17 cellular contexts compared by ENCODE assay signal in genomic region chr2:20698916-20699613, GRCh38. TPM values are rescaled to one million over a fixed set of nuclear protein-coding genes. Genes with fewer than 3 reads are reported as not detected.
A peak's percentile ranks its signal among the peaks of the same experiment; 100 is the strongest.
DNase-seq lines count a peak whose midpoint lies in the region; ATAC-seq and TF ChIP-seq lines count a peak whose summit lies in the region.
"Had no signal": no experiment of that assay in that cellular context is flagged by ENCODE, and none has a peak within 500 bp of the region (broad histone marks: within the 10 kb centered on the region; RNA-seq: fewer than 3 reads in every experiment).

No MANE protein-coding gene starts in this region.

- H3K4me3 ChIP-seq in OCI-LY3 (ENCODE audit: low read length): no peak overlapping the region
- H3K4me3 ChIP-seq: right atrium auricular region, stomach had no signal

- 0 out of 2 replicates have a peak overlapping the region, but pooled peaks have one; percentile 21 for H3K27ac ChIP-seq in OCI-LY3 (ENCODE audit: low read length)
- H3K27ac ChIP-seq: right atrium auricular region, stomach had no signal

- peaks cover 13% of the 10 kb centered on the region for H3K36me3 ChIP-seq in OCI-LY3 (replicated peaks; ENCODE audit: low read depth, low read length)
- H3K36me3 ChIP-seq: right atrium auricular region had no signal

- H3K27ac Mint-ChIP-seq in naive B cell: peak overlapping the region in 4 of 6 donors; percentile 13 to 91 (median 50)
- H3K27ac Mint-ChIP-seq: activated T-cell treated with anti-CD3 and anti-CD28 coated beads, Interleukin-2, amount 50 U/mL, for 72 hours had no signal

- H3K79me2 ChIP-seq in OCI-LY3 (ENCODE audit: low read length): no peaks in the 10 kb centered on the region

- 0 out of 2 replicates have a peak overlapping the region, but pooled peaks have one; percentile 18 for H3K4me2 ChIP-seq in OCI-LY3 (ENCODE audit: low read length)

- H3K4me1 ChIP-seq in OCI-LY3 (ENCODE audit: low read length): peaks cover 39% of the 10 kb centered on the region

- DNase-seq in naive B cell: no peak
- DNase-seq in activated CD8-positive, alpha-beta memory T cell treated with anti-CD3 and anti-CD28 coated beads for 24 hours: no peak
- no peak for DNase-seq in activated naive CD4-positive, alpha-beta T cell treated with Interleukin-2 at 50 U/mL for 16 hours
- no peak for DNase-seq in effector CD4-positive, alpha-beta T cell
- DNase-seq: activated CD4-positive, alpha-beta T cell treated with anti-CD3 and anti-CD28 coated beads for 48 hours; activated T-cell treated with anti-CD3 and anti-CD28 coated beads, Interleukin-2, amount 50 U/mL, for 72 hours; anterior cingulate cortex; effector CD8-positive, alpha-beta T cell; foreskin fibroblast; Karpas-422; NCI-H2081; stomach had no signal

- H3K36me3 Mint-ChIP-seq in naive B cell: peaks cover 0 to 9% of the 10 kb centered on the region in 2 donors

- no peak overlapping the region for H3K9ac ChIP-seq in OCI-LY3 (ENCODE audit: low read length)

- H3K27me3 ChIP-seq in OCI-LY3 (ENCODE audit: low read depth, low read length): no peaks in the 10 kb centered on the region
- H3K27me3 ChIP-seq: right atrium auricular region, stomach had no signal

- no peaks in the 10 kb centered on the region for H3K27me3 Mint-ChIP-seq in naive B cell

- H2AFZ ChIP-seq in OCI-LY3 (ENCODE audit: low read depth, low read length): no peak overlapping the region

- H3K9me3 Mint-ChIP-seq in naive B cell: no peaks in the 10 kb centered on the region
- H3K9me3 Mint-ChIP-seq: activated T-cell treated with anti-CD3 and anti-CD28 coated beads, Interleukin-2, amount 50 U/mL, for 72 hours had no signal

- H3K4me1 Mint-ChIP-seq in naive B cell: peaks cover 17 to 21% (median 20%) of the 10 kb centered on the region in 3 donors

- no peaks in the 10 kb centered on the region for H4K20me1 ChIP-seq in OCI-LY3 (ENCODE audit: insufficient read depth, low read length)

- peak overlapping the region in 6 of 8 donors; percentile 26 to 73 (median 57) for H3K4me3 Mint-ChIP-seq in naive B cell
- H3K4me3 Mint-ChIP-seq: activated T-cell treated with anti-CD3 and anti-CD28 coated beads, Interleukin-2, amount 50 U/mL, for 72 hours had no signal

- no peak for TF ChIP-seq CTCF in OCI-LY3 (IDR thresholded peaks at IDR 0.05; ENCODE audit: low read depth, low read length)

- ATAC-seq in GM18502 (IDR thresholded peaks at IDR 0.05; ENCODE audit: poor library complexity, unreplicated experiment) (peak; percentile 49), GM21786 (IDR thresholded peaks at IDR 0.05; ENCODE audit: unreplicated experiment) (peak; percentile 41), naive B cell (ENCODE audit: low read depth in 2 of 2) (peak; percentile 71 to 81), GM19455 (IDR thresholded peaks at IDR 0.05; ENCODE audit: unreplicated experiment) (no peak)
- ATAC-seq: activated T-cell treated with anti-CD3 and anti-CD28 coated beads, Interleukin-2, amount 50 U/mL, for 72 hours had no signal

- no peaks in the 10 kb centered on the region for H3K9me3 ChIP-seq in OCI-LY3 (ENCODE audit: insufficient read depth, low read length)
- H3K9me3 ChIP-seq: right atrium auricular region, stomach had no signal

RNA-seq across cellular contexts. Expression of gene GDF7, which starts 32.1 kb away (rescaled TPM):
- polyA plus RNA-seq in naive B cell (ENCODE audit: low read depth in 6 of 6): under 1 TPM in 5 of 6 donors, not detected in 1; 0.17 to 0.77 (median 0.34) TPM

RNA-seq across cellular contexts. Expression of gene HS1BP3, which starts 48.2 kb away (rescaled TPM):
- 10 to 100 TPM; 10.8 to 23.3 (median 16.0) TPM for polyA plus RNA-seq in naive B cell (ENCODE audit: low read depth in 6 of 6)
